Comparison of ENCODE assay signal across 10 cellular contexts in genomic region chr1:11649624-11650330, GRCh38. TPM values are rescaled to one million over a fixed set of nuclear protein-coding genes. Genes with fewer than 3 reads are reported as not detected.
DNase-seq lines count a peak whose midpoint lies in the region; ATAC-seq, FAIRE-seq and TF ChIP-seq lines count a peak whose summit lies in the region.
"Had no signal": no experiment of that assay in that cellular context is flagged by ENCODE, and none has a peak within 500 bp of the region (broad histone marks: within the 10 kb centered on the region; RNA-seq: fewer than 3 reads in every experiment).

No MANE protein-coding gene starts in this region.

- DNase-seq in HuH-7.5 (ENCODE audit: low spot score) (peak; percentile 61), bronchial epithelial cell (ENCODE audit: low read depth) (no peak), myocyte (ENCODE audit: low read depth) (peak; percentile 3), tibial artery (no peak), ecto neural progenitor cell (ENCODE audit: low spot score) (no peak)
- DNase-seq in stimulated activated CD4-positive, alpha-beta T cell treated with anti-CD3 and anti-CD28 coated beads, Interleukin-1b, Interleukin-23, amount 100 ng/mL, for 48 hours = no peak
- DNase-seq: SIG-M5 had no signal

- peaks cover 0 to 16% (median 0%) of the 10 kb centered on the region in 11 experiments; a peak in 2 of 22 replicates for H4K20me1 ChIP-seq in BLaER1 treated with 17β-estradiol and CSF1 and Interleukin-3, amounts not matched to agents 10 nM and 100 nM

- H3K4me1 ChIP-seq in BLaER1 treated with 17β-estradiol and CSF1 and Interleukin-3, amounts not matched to agents 10 nM and 100 nM = peaks cover 0 to 37% (median 15%) of the 10 kb centered on the region in 10 experiments; a peak in 17 of 20 replicates
- peaks cover 0 to 47% (median 31%) of the 10 kb centered on the region in 4 donors for H3K4me1 ChIP-seq in tibial artery

- no peaks in the 10 kb centered on the region for H3K9me3 ChIP-seq in BLaER1 treated with 17β-estradiol and CSF1 and Interleukin-3, amounts not matched to agents 10 nM and 100 nM (replicated peaks in 1 of 11)
- H3K9me3 ChIP-seq in tibial artery = no peaks in the 10 kb centered on the region

- no peak overlapping the region for H3K9ac ChIP-seq in BLaER1 treated with 17β-estradiol and CSF1 and Interleukin-3, amounts not matched to agents 10 nM and 100 nM

- H3K4me3 ChIP-seq in BLaER1 treated with 17β-estradiol and CSF1 and Interleukin-3, amounts not matched to agents 10 nM and 100 nM = peak overlapping the region in 2 of 10 experiments; percentile 3 to 37; a peak in 2 of 20 replicates
- H3K4me3 ChIP-seq in bronchial epithelial cell (ENCODE audit: low read depth, low read length) = no peak overlapping the region
- H3K4me3 ChIP-seq in tibial artery = no peak overlapping the region

- no peak overlapping the region for H3K27ac ChIP-seq in BLaER1 treated with 17β-estradiol and CSF1 and Interleukin-3, amounts not matched to agents 10 nM and 100 nM
- no peak overlapping the region for H3K27ac ChIP-seq in tibial artery

- no peak for ATAC-seq in HG03442 (IDR thresholded peaks at IDR 0.05; ENCODE audit: unreplicated experiment)

- intact Hi-C loops in tibial artery (cut with DNase I; ENCODE audit: low total_unique reads) = loop anchor here (2.0 to 10.0 kb wide), 3 partner anchors 69 to 607 kb away; partner anchors contain the start of genes CLCN6 and MTHFR

- peak; percentile 60 for FAIRE-seq in bronchial epithelial cell (lab: Jason Lieb, UNC)
- FAIRE-seq: D721Med had no signal

- H3K4me2 ChIP-seq in BLaER1 treated with 17β-estradiol and CSF1 and Interleukin-3, amounts not matched to agents 10 nM and 100 nM = peak overlapping the region; percentile 12 to 77 (median 59); a peak in 20 of 22 replicates

- no peak for TF ChIP-seq CTCF in bronchial epithelial cell (IDR thresholded peaks at IDR 0.05; ENCODE audit: insufficient read depth, low read length, severe bottlenecking)
- no peak for TF ChIP-seq CTCF in tibial artery (IDR thresholded peaks at IDR 0.05)

- H3K27me3 ChIP-seq in BLaER1 treated with 17β-estradiol and CSF1 and Interleukin-3, amounts not matched to agents 10 nM and 100 nM = peaks cover 20 to 54% (median 44%) of the 10 kb centered on the region in 11 experiments
- H3K27me3 ChIP-seq in bronchial epithelial cell (ENCODE audit: control insufficient read depth, insufficient read depth, low read length) (no peaks in the 10 kb centered on the region), tibial artery (peaks cover 0 to 48% of the 10 kb centered on the region in 2 donors)

- H3K36me3 ChIP-seq in BLaER1 treated with 17β-estradiol and CSF1 and Interleukin-3, amounts not matched to agents 10 nM and 100 nM = no peaks in the 10 kb centered on the region
- H3K36me3 ChIP-seq in bronchial epithelial cell (ENCODE audit: control insufficient read depth, insufficient read depth, low read length) = peaks cover 1% of the 10 kb centered on the region
- no peaks in the 10 kb centered on the region for H3K36me3 ChIP-seq in tibial artery

RNA-seq across cellular contexts. Expression of gene FBXO2, which starts 4.5 kb away (rescaled TPM):
- total RNA-seq in bronchial epithelial cell (49.5 and 75.7 TPM in 2 replicates), myocyte (1.0 TPM in 1 of 2 replicates, not detected in the other)
- 2.1 TPM for polyA plus RNA-seq in myocyte (2012)

RNA-seq across cellular contexts. Expression of gene FBXO44, which starts 4.9 kb away (rescaled TPM):
- total RNA-seq in bronchial epithelial cell (9.0 and 14.7 TPM in 2 replicates), myocyte (5.0 and 6.8 TPM in 2 replicates)
- 12.5 TPM for polyA plus RNA-seq in myocyte (2012)

RNA-seq across cellular contexts. Expression of gene FBXO6, which starts 14.2 kb away (rescaled TPM):
- total RNA-seq in bronchial epithelial cell (13.2 and 14.2 TPM in 2 replicates), myocyte (3.0 and 4.3 TPM in 2 replicates)
- polyA plus RNA-seq in myocyte (2012) = 2.3 TPM

RNA-seq across cellular contexts. Expression of gene MAD2L2, which starts 31.2 kb away (rescaled TPM):
- 41.6 and 44.5 TPM in 2 replicates for total RNA-seq in bronchial epithelial cell
- total RNA-seq in myocyte = 52.8 and 53.3 TPM in 2 replicates
- polyA plus RNA-seq in myocyte (2012) = 39.6 TPM

RNA-seq across cellular contexts. Expression of gene DRAXIN, which starts 41.7 kb away (rescaled TPM):
- total RNA-seq in bronchial epithelial cell = not detected in 2 replicates
- total RNA-seq in myocyte = 0.53 and 1.7 TPM in 2 replicates
- 0.04 TPM for polyA plus RNA-seq in myocyte (2012)

Comparison
In these comparisons a context has a peak if more than half of its experiments do, and no peak if none do; other contexts are left out.
1. DNase-seq: peak in HuH-7.5 (single experiment) and myocyte (single experiment); none in bronchial epithelial cell (single experiment), tibial artery (0 of 2), stimulated activated CD4-positive, alpha-beta T cell treated with anti-CD3 and anti-CD28 coated beads, Interleukin-1b, Interleukin-23, amount 100 ng/mL, for 48 hours (single experiment) and ecto neural progenitor cell (single experiment).
2. RNA of gene FBXO2, which starts 4.5 kb away (total RNA-seq): 49.5 to 75.7 TPM in bronchial epithelial cell; 1.0 TPM in myocyte; every median in the first group is over 10 times any median in the second.